18 cellular contexts compared by ENCODE assay signal in genomic region chr13:64071352-64071751, GRCh38.
"Had no signal": no experiment of that assay in that cellular context is flagged by ENCODE, and none has a peak within 500 bp of the region (broad histone marks: within the 10 kb centered on the region; RNA-seq: fewer than 3 reads in every experiment).

No MANE protein-coding gene starts in this region.

- DNase-seq: Kasumi-1, KG1, NCI-H1092, NCI-H1105 treated with DMSO at 0.1 percent for 48 hours, NCI-H1417 treated with DMSO at 0.1 percent for 48 hours, NCI-H146, NCI-H1694 treated with DMSO at 0.1 percent for 48 hours, NCI-H1930, NCI-H2081, NCI-H2107, NCI-H2227 treated with DMSO at 0.1 percent for 48 hours, NCI-H524, NCI-H526 treated with DMSO at 0.1 percent for 48 hours, NCI-H748 treated with DMSO at 0.1 percent for 48 hours, PC-3, SHP77 had no signal

- H3K27ac ChIP-seq: HL-60, RWPE1 had no signal
